ENCODE assay signal across 1 cellular context in the genomic region with DNA sequence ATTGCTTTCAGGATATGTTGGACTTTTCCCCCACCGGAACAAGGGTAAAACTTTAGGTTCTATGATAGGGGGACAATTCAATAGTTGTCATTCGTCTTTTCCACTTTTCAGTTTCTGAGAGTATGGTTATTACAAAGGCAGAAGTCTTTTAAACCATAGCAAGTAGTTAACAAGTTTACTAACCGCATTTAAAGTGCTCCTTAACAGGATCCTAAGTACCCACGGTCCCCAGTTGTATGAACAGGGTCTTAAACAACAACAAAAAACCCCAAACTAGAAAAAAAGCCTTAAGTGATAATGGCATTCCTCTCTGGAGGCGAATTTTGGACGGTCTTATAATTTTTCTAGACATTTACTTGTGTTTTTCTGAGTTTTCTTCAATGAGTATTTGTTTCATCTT.
TF ChIP-seq lines count a peak whose summit lies in the region.

No MANE protein-coding gene starts in this region.

TF ChIP-seq in HepG2, 621 proteins besides CTCF, POLR2A, EP300 and RAD21 (continued from another document):
- TF ChIP-seq GATAD2A (CRISPR knock-in tag; IDR thresholded peaks at IDR 0.05) (no peak), SUZ12 (IDR thresholded peaks at IDR 0.05; ENCODE audit: low read depth, low read length) (no peak), ZNF343 (CRISPR knock-in tag; IDR thresholded peaks at IDR 0.05) (0 out of 2 replicates have a peak, but pooled peaks have one; percentile 13)
